8 cellular contexts compared by ENCODE assay signal in genomic region chr11:66856496-66857233, GRCh38. TPM values are rescaled to one million over a fixed set of nuclear protein-coding genes. Genes with fewer than 3 reads are reported as not detected.
DNase-seq lines count a peak whose midpoint lies in the region; ATAC-seq lines count a peak whose summit lies in the region.

Gene LRFN4 (plus strand): TSS chr11:66857064. CDS start chr11:66857745, 681 bp downstream.

- CTCF ChIA-PET in activated naive CD4-positive, alpha-beta T cell treated with anti-CD3 and anti-CD28 coated beads for 36 hours (lab: Charles Lee) = no interaction called here

- peak within 1 kb of the TSS; percentile 55 for H2AFZ ChIP-seq in neuron (ENCODE audit: low read depth, low read length)

- peak within 1 kb of the TSS; percentile 87 for H3K4me3 Mint-ChIP-seq in activated naive CD4-positive, alpha-beta T cell treated with anti-CD3 and anti-CD28 coated beads for 36 hours
- peak within 1 kb of the TSS; percentile 79 for H3K4me3 Mint-ChIP-seq in activated T-helper 17 cell treated with anti-CD3 and anti-CD28 coated beads, Interleukin-2, amount 50 U/mL, for 72 hours

- peak; percentile 28 for DNase-seq in activated naive CD4-positive, alpha-beta T cell treated with anti-CD3 and anti-CD28 coated beads for 36 hours
- no peak for DNase-seq in activated naive CD4-positive, alpha-beta T cell treated with Interleukin-2 at 50 U/mL for 16 hours
- peak; percentile 58 for DNase-seq in NCI-H128 (lab: John Stamatoyannopoulos, UW; ENCODE audit: unreplicated experiment)
- DNase-seq in germinal center (ENCODE audit: low spot score) = peak; percentile 68
- DNase-seq in NCI-H1694 (lab: John Stamatoyannopoulos, UW) = no peak

- H3K36me3 Mint-ChIP-seq in activated naive CD4-positive, alpha-beta T cell treated with anti-CD3 and anti-CD28 coated beads for 36 hours (ENCODE audit: low read depth) = peaks cover 2% of the 10 kb centered on the region
- no peaks in the 10 kb centered on the region for H3K36me3 Mint-ChIP-seq in activated T-helper 17 cell treated with anti-CD3 and anti-CD28 coated beads, Interleukin-2, amount 50 U/mL, for 72 hours (ENCODE audit: low read depth)

- peak; percentile 29 for ATAC-seq in HG02571 (IDR thresholded peaks at IDR 0.05; ENCODE audit: unreplicated experiment)
- ATAC-seq in activated T-helper 17 cell treated with anti-CD3 and anti-CD28 coated beads, Interleukin-2, amount 50 U/mL, for 72 hours (replicated peaks) = peak; percentile 63

- peaks cover 14% of the 10 kb centered on the region for H3K4me1 ChIP-seq in neuron (ENCODE audit: insufficient read depth, low read length)

- H3K27ac Mint-ChIP-seq in activated naive CD4-positive, alpha-beta T cell treated with anti-CD3 and anti-CD28 coated beads for 36 hours = peak within 1 kb of the TSS; percentile 56
- peak within 1 kb of the TSS; percentile 79 for H3K27ac Mint-ChIP-seq in activated T-helper 17 cell treated with anti-CD3 and anti-CD28 coated beads, Interleukin-2, amount 50 U/mL, for 72 hours

- no peaks in the 10 kb centered on the region for H3K27me3 ChIP-seq in neuron (ENCODE audit: insufficient read depth, low read length)

- no peaks in the 10 kb centered on the region for H3K27me3 Mint-ChIP-seq in activated naive CD4-positive, alpha-beta T cell treated with anti-CD3 and anti-CD28 coated beads for 36 hours (ENCODE audit: low read depth)
- no peaks in the 10 kb centered on the region for H3K27me3 Mint-ChIP-seq in activated T-helper 17 cell treated with anti-CD3 and anti-CD28 coated beads, Interleukin-2, amount 50 U/mL, for 72 hours

- intact Hi-C loops in activated naive CD4-positive, alpha-beta T cell treated with anti-CD3 and anti-CD28 coated beads for 36 hours (cut with micrococcal nuclease) = loop anchor here (1.0 to 5.0 kb wide), 2 partner anchors 13 to 101 kb away; partner anchors contain the start of genes PC and RCE1

- H3K4me3 ChIP-seq in neuron (ENCODE audit: low read length) = peak within 1 kb of the TSS; percentile 63

- no peaks in the 10 kb centered on the region for H3K9me3 ChIP-seq in neuron (ENCODE audit: low read length)

- H3K36me3 ChIP-seq in neuron (ENCODE audit: insufficient read depth, low read length) = peaks cover 6% of the 10 kb centered on the region

- no peaks in the 10 kb centered on the region for H3K9me3 Mint-ChIP-seq in activated naive CD4-positive, alpha-beta T cell treated with anti-CD3 and anti-CD28 coated beads for 36 hours
- no peaks in the 10 kb centered on the region for H3K9me3 Mint-ChIP-seq in activated T-helper 17 cell treated with anti-CD3 and anti-CD28 coated beads, Interleukin-2, amount 50 U/mL, for 72 hours

- peaks cover 8% of the 10 kb centered on the region for H3K4me1 Mint-ChIP-seq in activated naive CD4-positive, alpha-beta T cell treated with anti-CD3 and anti-CD28 coated beads for 36 hours (ENCODE audit: low read depth)
- H3K4me1 Mint-ChIP-seq in activated T-helper 17 cell treated with anti-CD3 and anti-CD28 coated beads, Interleukin-2, amount 50 U/mL, for 72 hours = peaks cover 1% of the 10 kb centered on the region

RNA-seq across cellular contexts. Expression of gene LRFN4, which starts in this region (rescaled TPM):
- 10 to 100 TPM; 13.3 to 16.1 TPM for total RNA-seq in activated naive CD4-positive, alpha-beta T cell treated with anti-CD3 and anti-CD28 coated beads for 36 hours
- 10 to 100 TPM; 20.5 to 43.7 TPM for total RNA-seq in activated T-helper 17 cell treated with anti-CD3 and anti-CD28 coated beads, Interleukin-2, amount 50 U/mL, for 72 hours

Comparison
In these comparisons a context has a peak if more than half of its experiments do, and no peak if none do; other contexts are left out.
1. DNase-seq: peak in activated naive CD4-positive, alpha-beta T cell treated with anti-CD3 and anti-CD28 coated beads for 36 hours (single experiment), NCI-H128 (single experiment) and germinal center (single experiment); none in activated naive CD4-positive, alpha-beta T cell treated with Interleukin-2 at 50 U/mL for 16 hours (single experiment) and NCI-H1694 (single experiment).